8 cellular contexts compared by ENCODE assay signal in the genomic region with DNA sequence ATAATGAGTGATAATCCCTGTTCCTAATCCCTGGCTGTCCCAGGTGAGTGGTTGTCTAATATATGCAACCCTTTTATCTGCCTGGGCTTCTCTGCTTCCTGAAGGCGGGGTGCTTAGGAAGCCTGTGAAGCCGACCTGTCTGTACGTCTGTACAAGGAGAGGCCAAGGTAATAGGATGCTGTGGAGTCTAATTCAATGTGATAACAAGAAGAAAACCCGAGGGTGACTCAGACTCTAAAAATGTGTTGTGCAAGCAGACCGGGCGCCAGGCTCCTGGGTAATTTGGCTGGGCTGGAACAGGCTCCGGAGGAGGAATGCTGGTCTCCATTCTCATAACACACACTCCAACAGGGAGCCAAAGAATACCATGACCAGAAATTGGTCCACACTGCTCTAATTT. TPM values are rescaled to one million over a fixed set of nuclear protein-coding genes. Genes with fewer than 3 reads are reported as not detected.
DNase-seq lines count a peak whose midpoint lies in the region; ATAC-seq, FAIRE-seq and TF ChIP-seq lines count a peak whose summit lies in the region.
"Had no signal": no experiment of that assay in that cellular context is flagged by ENCODE, and none has a peak within 500 bp of the region (broad histone marks: within the 10 kb centered on the region; RNA-seq: fewer than 3 reads in every experiment).

No MANE protein-coding gene starts in this region.

- DNase-seq in HT1080 (ENCODE audit: low read depth) (peak; percentile 94), astrocyte (ENCODE audit: low read depth) (peak; percentile 91), kidney epithelial cell (ENCODE audit: low read depth) (peak; percentile 49), transverse colon (peak; percentile 65), GM19240 (ENCODE audit: insufficient read length, low spot score) (no peak), NCI-H187 (lab: John Stamatoyannopoulos, UW) (no peak)
- DNase-seq in activated CD4-positive, alpha-beta T cell treated with anti-CD3 and anti-CD28 coated beads for 36 hours: no peak
- DNase-seq: activated CD4-positive, alpha-beta T cell treated with anti-CD3 and anti-CD28 coated beads, Interleukin-2, amount 10 ng/mL, durations not matched to agents 24 days and 14 days had no signal

- POLR2A ChIA-PET in activated CD4-positive, alpha-beta T cell treated with anti-CD3 and anti-CD28 coated beads for 36 hours (lab: Charles Lee): no interaction called here

- no peaks in the 10 kb centered on the region for H3K79me2 ChIP-seq in astrocyte (ENCODE audit: insufficient read depth, low read length)

- in situ Hi-C loops in transverse colon (cut with MboI; ENCODE audit: low pct_ligation_motif_present in 1 of 4, low pct_unique_long_range_greater_than_20kb in 1 of 4, low sequenced_read_pairs in 3 of 4): no loop called here

- H3K27me3 ChIP-seq in astrocyte (ENCODE audit: insufficient read depth, low read length) (no peaks in the 10 kb centered on the region), kidney epithelial cell (ENCODE audit: control insufficient read depth, insufficient read depth, low read length) (no peaks in the 10 kb centered on the region), transverse colon (no peaks in the 10 kb centered on the region)

- H3K36me3 ChIP-seq in astrocyte (ENCODE audit: insufficient read depth, low read length) (no peaks in the 10 kb centered on the region), kidney epithelial cell (ENCODE audit: control insufficient read depth, insufficient read depth, low read length) (no peaks in the 10 kb centered on the region), transverse colon (no peaks in the 10 kb centered on the region)

- no peak overlapping the region for H3K9ac ChIP-seq in astrocyte (ENCODE audit: low read length)

- no peaks in the 10 kb centered on the region for H3K36me3 Mint-ChIP-seq in astrocyte (ENCODE audit: low read depth, unreplicated experiment)
- H3K36me3 Mint-ChIP-seq in activated CD4-positive, alpha-beta T cell treated with anti-CD3 and anti-CD28 coated beads for 36 hours (ENCODE audit: low read depth): no peaks in the 10 kb centered on the region

- CTCF ChIA-PET in activated CD4-positive, alpha-beta T cell treated with anti-CD3 and anti-CD28 coated beads for 36 hours (lab: Charles Lee): no interaction called here

- no peak for TF ChIP-seq POLR2A in transverse colon (IDR thresholded peaks at IDR 0.05)

- peak; percentile 67 for FAIRE-seq in astrocyte (lab: Jason Lieb, UNC)

- H3K27me3 Mint-ChIP-seq in astrocyte (ENCODE audit: low read depth, unreplicated experiment): peaks cover 3% of the 10 kb centered on the region
- peaks cover 4% of the 10 kb centered on the region for H3K27me3 Mint-ChIP-seq in activated CD4-positive, alpha-beta T cell treated with anti-CD3 and anti-CD28 coated beads for 36 hours

- peaks cover 17% of the 10 kb centered on the region for H3K4me1 ChIP-seq in astrocyte (ENCODE audit: insufficient read depth, low read length)
- H3K4me1 ChIP-seq in transverse colon: peaks cover 0 to 27% (median 5%) of the 10 kb centered on the region in 4 donors

- H3K9me3 ChIP-seq in astrocyte (ENCODE audit: insufficient read depth, low read depth, low read length): no peaks in the 10 kb centered on the region
- H3K9me3 ChIP-seq in transverse colon: no peaks in the 10 kb centered on the region

- peaks cover 32% of the 10 kb centered on the region for H3K4me1 Mint-ChIP-seq in astrocyte (ENCODE audit: low read depth, unreplicated experiment)
- H3K4me1 Mint-ChIP-seq in activated CD4-positive, alpha-beta T cell treated with anti-CD3 and anti-CD28 coated beads for 36 hours: peaks cover 22% of the 10 kb centered on the region

- WGBS in transverse colon (ENCODE audit: low coverage in 1 of 2), 2 donors: 39 to 48% methylated on average over 4 to 7 of the region's 7 CpGs

- peak overlapping the region; percentile 14 for H3K27ac Mint-ChIP-seq in astrocyte (ENCODE audit: unreplicated experiment)
- no peak overlapping the region for H3K27ac Mint-ChIP-seq in activated CD4-positive, alpha-beta T cell treated with anti-CD3 and anti-CD28 coated beads for 36 hours
- H3K27ac Mint-ChIP-seq: activated CD4-positive, alpha-beta T cell treated with anti-CD3 and anti-CD28 coated beads, Interleukin-2, amount 10 ng/mL, durations not matched to agents 24 days and 14 days had no signal

- no peak overlapping the region for H2AFZ ChIP-seq in astrocyte (ENCODE audit: low read depth, low read length)

- H4K20me1 ChIP-seq in astrocyte (ENCODE audit: insufficient read depth, low read length): no peaks in the 10 kb centered on the region

- no peaks in the 10 kb centered on the region for H3K9me3 Mint-ChIP-seq in astrocyte (ENCODE audit: unreplicated experiment)
- H3K9me3 Mint-ChIP-seq in activated CD4-positive, alpha-beta T cell treated with anti-CD3 and anti-CD28 coated beads for 36 hours (ENCODE audit: low read depth): no peaks in the 10 kb centered on the region
- H3K9me3 Mint-ChIP-seq: activated CD4-positive, alpha-beta T cell treated with anti-CD3 and anti-CD28 coated beads, Interleukin-2, amount 10 ng/mL, durations not matched to agents 24 days and 14 days had no signal

- no peak for ATAC-seq in activated CD4-positive, alpha-beta T cell treated with anti-CD3 and anti-CD28 coated beads for 36 hours

- H3K4me3 ChIP-seq in astrocyte (ENCODE audit: insufficient read depth, low read depth, low read length): no peak overlapping the region
- no peak overlapping the region for H3K4me3 ChIP-seq in kidney epithelial cell (ENCODE audit: low read depth, low read length)
- H3K4me3 ChIP-seq in transverse colon: no peak overlapping the region

- TF ChIP-seq EP300 in transverse colon (IDR thresholded peaks at IDR 0.05; ENCODE audit: low read depth): no peak

- intact Hi-C loops in transverse colon (cut with DNase I; ENCODE audit: low total_unique reads): no loop called here
- intact Hi-C loops in activated CD4-positive, alpha-beta T cell treated with anti-CD3 and anti-CD28 coated beads for 36 hours (cut with DNase I, micrococcal nuclease): no loop called here

- peak overlapping the region; percentile 7 for H3K4me2 ChIP-seq in astrocyte (ENCODE audit: low read length)

- H3K27ac ChIP-seq in astrocyte (ENCODE audit: low read depth, low read length) (peak overlapping the region; percentile 43), transverse colon (peak overlapping the region in 2 of 4 donors; percentile 19 to 41)

- no peak overlapping the region for H3K4me3 Mint-ChIP-seq in astrocyte (ENCODE audit: unreplicated experiment)
- no peak overlapping the region for H3K4me3 Mint-ChIP-seq in activated CD4-positive, alpha-beta T cell treated with anti-CD3 and anti-CD28 coated beads for 36 hours
- H3K4me3 Mint-ChIP-seq: activated CD4-positive, alpha-beta T cell treated with anti-CD3 and anti-CD28 coated beads, Interleukin-2, amount 10 ng/mL, durations not matched to agents 24 days and 14 days had no signal

- TF ChIP-seq CTCF in astrocyte (IDR thresholded peaks at IDR 0.05; ENCODE audit: insufficient read depth, low read depth, low read length) (no peak), kidney epithelial cell (IDR thresholded peaks at IDR 0.05; ENCODE audit: insufficient read depth, low read length, poor library complexity, severe bottlenecking) (no peak), transverse colon (IDR thresholded peaks at IDR 0.05) (no peak)

RNA-seq across cellular contexts. Expression of gene THNSL1, which starts 43.6 kb away (rescaled TPM):
- total RNA-seq in HT1080 (2014; rRNA removed; shearing (Covaris generic)): 7.3 and 9.6 TPM in 2 replicates
- polyA plus RNA-seq in HT1080 (2015; cell fraction: cytosol; rRNA removed): 7.0 and 7.2 TPM in 2 replicates
- 9.4 and 11.4 TPM in 2 replicates for polyA plus RNA-seq in HT1080 (2015; cell fraction: nucleus; rRNA removed)
- total RNA-seq in astrocyte (2.7 and 3.1 TPM in 2 replicates), kidney epithelial cell (3.2 and 4.6 TPM in 2 replicates), transverse colon (1 to 10 TPM in 3 of 4 donors, under 1 TPM in 1; 0.60 to 2.2 (median 2.0) TPM)
- 1 to 10 TPM; 8.0 to 9.5 TPM for total RNA-seq in activated CD4-positive, alpha-beta T cell treated with anti-CD3 and anti-CD28 coated beads for 36 hours

RNA-seq across cellular contexts. Expression of gene ENKUR, which starts 44.0 kb away (rescaled TPM):
- total RNA-seq in HT1080 (2014; rRNA removed; shearing (Covaris generic)): 0.26 and 0.53 TPM in 2 replicates
- polyA plus RNA-seq in HT1080 (2015; cell fraction: cytosol; rRNA removed): 0.36 and 0.69 TPM in 2 replicates
- 0.36 and 0.49 TPM in 2 replicates for polyA plus RNA-seq in HT1080 (2015; cell fraction: nucleus; rRNA removed)
- 0.22 and 0.34 TPM in 2 replicates for total RNA-seq in astrocyte
- total RNA-seq in kidney epithelial cell: 0.34 and 4.6 TPM in 2 replicates
- 1 to 10 TPM in 1 of 4 donors, not detected in 3; 1.1 TPM for total RNA-seq in transverse colon
- under 1 TPM in 1 of 2 experiments, not detected in 1; 0.11 TPM for total RNA-seq in activated CD4-positive, alpha-beta T cell treated with anti-CD3 and anti-CD28 coated beads for 36 hours
- total RNA-seq: activated CD4-positive, alpha-beta T cell treated with anti-CD3 and anti-CD28 coated beads, Interleukin-2, amount 10 ng/mL, durations not matched to agents 24 days and 14 days had no signal

Comparison
In these comparisons a context has a peak if more than half of its experiments do, and no peak if none do; other contexts are left out.
1. DNase-seq: peak in HT1080 (single experiment), astrocyte (single experiment), kidney epithelial cell (single experiment) and transverse colon (single experiment); none in GM19240 (single experiment), activated CD4-positive, alpha-beta T cell treated with anti-CD3 and anti-CD28 coated beads for 36 hours (single experiment) and NCI-H187 (0 of 2).